20 cellular contexts compared by ENCODE assay signal in the genomic region with DNA sequence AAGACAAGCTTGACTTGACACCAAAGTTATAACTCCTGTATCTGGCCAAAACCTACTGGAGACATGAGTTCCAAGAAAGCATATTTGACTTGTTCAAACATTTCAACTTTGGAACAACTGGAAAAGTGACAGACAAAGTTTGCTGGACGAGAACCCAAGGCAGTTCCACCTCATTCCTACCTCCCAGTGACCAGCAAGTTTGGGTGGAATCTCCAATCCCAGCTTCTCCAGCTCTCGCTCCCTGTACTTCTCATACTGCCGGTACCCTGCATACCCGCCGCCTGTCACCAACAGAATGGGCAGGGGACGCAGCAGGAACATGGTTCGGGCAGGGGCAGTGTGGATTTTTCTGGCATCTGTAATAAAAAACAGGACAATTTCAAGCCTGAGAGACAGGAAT. TPM values are rescaled to one million over a fixed set of nuclear protein-coding genes. Genes with fewer than 3 reads are reported as not detected.
DNase-seq lines count a peak whose midpoint lies in the region; ATAC-seq and TF ChIP-seq lines count a peak whose summit lies in the region.
"Had no signal": no experiment of that assay in that cellular context is flagged by ENCODE, and none has a peak within 500 bp of the region (broad histone marks: within the 10 kb centered on the region; RNA-seq: fewer than 3 reads in every experiment).

No MANE protein-coding gene starts in this region.

- TF ChIP-seq CTCF in activated CD8-positive, alpha-beta T cell treated with anti-CD3 and anti-CD28 coated beads for 36 hours (IDR thresholded peaks at IDR 0.05), result no peak
- TF ChIP-seq CTCF in RWPE1 (conservative IDR thresholded peaks at IDR 0.05; ENCODE audit: low read depth) (no peak), esophagus squamous epithelium (IDR thresholded peaks at IDR 0.05) (no peak), Calu3 (IDR thresholded peaks at IDR 0.05; ENCODE audit: unreplicated experiment) (no peak)

- ATAC-seq in activated CD8-positive, alpha-beta T cell treated with anti-CD3 and anti-CD28 coated beads for 36 hours, result no peak
- no peak for ATAC-seq in activated CD8-positive, alpha-beta T cell treated with anti-CD3 and anti-CD28 coated beads, Interleukin-2, amount 10 ng/mL, durations not matched to agents 7 days and 5 days

- POLR2A ChIA-PET in activated CD8-positive, alpha-beta T cell treated with anti-CD3 and anti-CD28 coated beads for 36 hours (lab: Charles Lee), result interaction anchor here (2.1 to 2.5 kb wide), 2 partner anchors 14 to 18 kb away, joined by 5 to 7 read pairs; partner anchors contain the start of gene PISD
- POLR2A ChIA-PET in activated CD8-positive, alpha-beta T cell treated with anti-CD3 and anti-CD28 coated beads, Interleukin-2, amount 10 ng/mL, durations not matched to agents 7 days and 5 days (lab: Charles Lee), result no interaction called here
- POLR2A ChIA-PET in RWPE1 (lab: Yijun Ruan, JAX; ENCODE audit: low non-redundant PET), result no interaction called here

- H3K4me1 ChIP-seq in esophagus squamous epithelium (peaks cover 2 to 71% (median 34%) of the 10 kb centered on the region in 3 donors), skeletal muscle satellite cell (ENCODE audit: control insufficient read depth, insufficient read depth, low read length) (peaks cover 33% of the 10 kb centered on the region)
- H3K4me1 ChIP-seq: colonic mucosa, SJCRH30, uterus had no signal

- H3K4me3 Mint-ChIP-seq in activated CD8-positive, alpha-beta T cell treated with anti-CD3 and anti-CD28 coated beads for 36 hours, result no peak overlapping the region
- no peak overlapping the region for H3K4me3 Mint-ChIP-seq in activated CD8-positive, alpha-beta T cell treated with anti-CD3 and anti-CD28 coated beads, Interleukin-2, amount 10 ng/mL, durations not matched to agents 7 days and 5 days
- no peak overlapping the region for H3K4me3 Mint-ChIP-seq in Calu3 (ENCODE audit: low read depth, unreplicated experiment)

- H3K27me3 ChIP-seq in esophagus squamous epithelium (no peaks in the 10 kb centered on the region), skeletal muscle satellite cell (ENCODE audit: control insufficient read depth, insufficient read depth, low read length) (no peaks in the 10 kb centered on the region)
- H3K27me3 ChIP-seq: colonic mucosa, SJCRH30, uterus had no signal

- CTCF ChIA-PET in activated CD8-positive, alpha-beta T cell treated with anti-CD3 and anti-CD28 coated beads for 36 hours (lab: Charles Lee), result no interaction called here
- CTCF ChIA-PET in activated CD8-positive, alpha-beta T cell treated with anti-CD3 and anti-CD28 coated beads, Interleukin-2, amount 10 ng/mL, durations not matched to agents 7 days and 5 days (lab: Charles Lee), result no interaction called here
- CTCF ChIA-PET in RWPE1 (lab: Yijun Ruan, JAX) (no interaction called here), Calu3 (lab: Charles Lee) (no interaction called here)

- H3K36me3 ChIP-seq in esophagus squamous epithelium, result peaks cover 0 to 70% (median 0%) of the 10 kb centered on the region in 3 donors
- H3K36me3 ChIP-seq in skeletal muscle satellite cell (ENCODE audit: insufficient read depth, low read length), result peaks cover 21% of the 10 kb centered on the region
- H3K36me3 ChIP-seq: colonic mucosa, SJCRH30, uterus had no signal

- DNase-seq in activated CD8-positive, alpha-beta T cell treated with anti-CD3 and anti-CD28 coated beads for 36 hours, result no peak
- DNase-seq in activated CD8-positive, alpha-beta T cell treated with anti-CD3 and anti-CD28 coated beads, Interleukin-2, amount 10 ng/mL, durations not matched to agents 7 days and 5 days, result no peak
- no peak for DNase-seq in RWPE1 (ENCODE audit: low spot score)
- DNase-seq in esophagus squamous epithelium (lab: John Stamatoyannopoulos, UW), result no peak
- DNase-seq in NCI-H1436 treated with DMSO at 0.1 percent for 48 hours (lab: John Stamatoyannopoulos, UW), result no peak
- no peak for DNase-seq in Calu3
- no peak for DNase-seq in SK-N-DZ (ENCODE audit: low spot score)
- DNase-seq: activated CD4-positive, alpha-beta T cell treated with anti-CD3 and anti-CD28 coated beads, Interleukin-2, amount 50 U/mL, for 48 hours; colonic mucosa; islet precursor cell; MM.1S; NCI-H1436; NCI-H774; nucleus accumbens; SJCRH30; stimulated activated CD4-positive, alpha-beta T cell treated with anti-CD3 and anti-CD28 coated beads, Interleukin-12 subunit alpha, Interleukin-12 subunit beta, amount 100 ng/mL, for 4 hours; T-helper 2 cell; uterus; WERI-Rb-1 had no signal

- TF ChIP-seq POLR2A in esophagus squamous epithelium (IDR thresholded peaks at IDR 0.05), result no peak

- peak overlapping the region; percentile 85 for H3K27ac ChIP-seq in RWPE1
- H3K27ac ChIP-seq in esophagus squamous epithelium, result peak overlapping the region; percentile 72 to 82 (median 75)
- H3K27ac ChIP-seq: colonic mucosa, SJCRH30, WERI-Rb-1 had no signal

- H3K27me3 Mint-ChIP-seq in activated CD8-positive, alpha-beta T cell treated with anti-CD3 and anti-CD28 coated beads for 36 hours, result no peaks in the 10 kb centered on the region
- no peaks in the 10 kb centered on the region for H3K27me3 Mint-ChIP-seq in activated CD8-positive, alpha-beta T cell treated with anti-CD3 and anti-CD28 coated beads, Interleukin-2, amount 10 ng/mL, durations not matched to agents 7 days and 5 days (ENCODE audit: low read depth)
- H3K27me3 Mint-ChIP-seq in Calu3 (ENCODE audit: unreplicated experiment), result no peaks in the 10 kb centered on the region

- H3K27ac Mint-ChIP-seq in activated CD8-positive, alpha-beta T cell treated with anti-CD3 and anti-CD28 coated beads for 36 hours, result peak overlapping the region; percentile 85
- no peak overlapping the region for H3K27ac Mint-ChIP-seq in activated CD8-positive, alpha-beta T cell treated with anti-CD3 and anti-CD28 coated beads, Interleukin-2, amount 10 ng/mL, durations not matched to agents 7 days and 5 days
- H3K27ac Mint-ChIP-seq in Calu3 (ENCODE audit: unreplicated experiment), result no peak overlapping the region

- no peaks in the 10 kb centered on the region for H3K9me3 ChIP-seq in esophagus squamous epithelium
- H3K9me3 ChIP-seq in skeletal muscle satellite cell (replicated peaks; ENCODE audit: low read length), result no peaks in the 10 kb centered on the region
- H3K9me3 ChIP-seq: colonic mucosa, SJCRH30, uterus had no signal

- H3K9me3 Mint-ChIP-seq in activated CD8-positive, alpha-beta T cell treated with anti-CD3 and anti-CD28 coated beads for 36 hours, result no peaks in the 10 kb centered on the region
- H3K9me3 Mint-ChIP-seq in activated CD8-positive, alpha-beta T cell treated with anti-CD3 and anti-CD28 coated beads, Interleukin-2, amount 10 ng/mL, durations not matched to agents 7 days and 5 days (ENCODE audit: insufficient read depth), result no peaks in the 10 kb centered on the region
- no peaks in the 10 kb centered on the region for H3K9me3 Mint-ChIP-seq in Calu3 (ENCODE audit: low read depth, unreplicated experiment)

- H3K4me3 ChIP-seq in esophagus squamous epithelium (no peak overlapping the region), skeletal muscle satellite cell (ENCODE audit: low read length) (no peak overlapping the region)
- H3K4me3 ChIP-seq: colonic mucosa, SJCRH30, uterus had no signal

- peaks cover 57% of the 10 kb centered on the region for H3K4me1 Mint-ChIP-seq in activated CD8-positive, alpha-beta T cell treated with anti-CD3 and anti-CD28 coated beads for 36 hours (ENCODE audit: low read depth)
- peaks cover 18% of the 10 kb centered on the region for H3K4me1 Mint-ChIP-seq in activated CD8-positive, alpha-beta T cell treated with anti-CD3 and anti-CD28 coated beads, Interleukin-2, amount 10 ng/mL, durations not matched to agents 7 days and 5 days (ENCODE audit: low read depth)
- H3K4me1 Mint-ChIP-seq in Calu3 (ENCODE audit: low read depth, unreplicated experiment), result peaks cover 24% of the 10 kb centered on the region

- H3K9ac ChIP-seq in skeletal muscle satellite cell (ENCODE audit: low read depth, low read length), result peak overlapping the region; percentile 38

- WGBS in esophagus squamous epithelium, 2 donors, result 39 to 79% methylated on average over 2 to 3 of the region's 7 CpGs

- H3K4me2 ChIP-seq in skeletal muscle satellite cell (ENCODE audit: low read length), result no peak overlapping the region

- intact Hi-C loops in activated CD8-positive, alpha-beta T cell treated with anti-CD3 and anti-CD28 coated beads for 36 hours (cut with micrococcal nuclease), result no loop called here
- intact Hi-C loops in esophagus squamous epithelium (cut with DNase I), result no loop called here
- intact Hi-C loops in Calu3 (cut with micrococcal nuclease; ENCODE audit: unreplicated experiment), result no loop called here

- H3K36me3 Mint-ChIP-seq in activated CD8-positive, alpha-beta T cell treated with anti-CD3 and anti-CD28 coated beads for 36 hours (ENCODE audit: low read depth), result peaks cover 46% of the 10 kb centered on the region
- peaks cover 35% of the 10 kb centered on the region for H3K36me3 Mint-ChIP-seq in activated CD8-positive, alpha-beta T cell treated with anti-CD3 and anti-CD28 coated beads, Interleukin-2, amount 10 ng/mL, durations not matched to agents 7 days and 5 days (ENCODE audit: low read depth)
- H3K36me3 Mint-ChIP-seq in Calu3 (ENCODE audit: insufficient read depth, unreplicated experiment), result peaks cover 40% of the 10 kb centered on the region

- BruUV-seq in Calu3 (replicated peaks; lab: Mats Ljungman, UMichigan), result no TSS peak

RNA-seq across cellular contexts. Expression of gene PISD, which starts 14.1 kb away (rescaled TPM):
- 10 to 100 TPM; 33.9 to 35.9 TPM for total RNA-seq in activated CD8-positive, alpha-beta T cell treated with anti-CD3 and anti-CD28 coated beads for 36 hours
- total RNA-seq in activated CD8-positive, alpha-beta T cell treated with anti-CD3 and anti-CD28 coated beads, Interleukin-2, amount 10 ng/mL, durations not matched to agents 7 days and 5 days, result 10 to 100 TPM; 28.8 to 29.2 TPM
- 10 to 100 TPM; 21.4 to 34.0 (median 30.6) TPM for total RNA-seq in esophagus squamous epithelium
- 28.4 and 44.6 TPM in 2 replicates for total RNA-seq in skeletal muscle satellite cell (2012; rRNA removed)
- 45.9 and 53.4 TPM in 2 replicates for total RNA-seq in Calu3 (2022)
- 43.9 and 48.2 TPM in 2 replicates for polyA plus RNA-seq in SK-N-DZ (2014; cell fraction: cytosol; rRNA removed)
- 131 and 134 TPM in 2 replicates for polyA plus RNA-seq in SK-N-DZ (2014; cell fraction: nucleus; rRNA removed)
